ENCODE assay signal across 8 cellular contexts in genomic region chr12:110602085-110602814, GRCh38. TPM values are rescaled to one million over a fixed set of nuclear protein-coding genes. Genes with fewer than 3 reads are reported as not detected.
DNase-seq lines count a peak whose midpoint lies in the region; ATAC-seq and TF ChIP-seq lines count a peak whose summit lies in the region.
"Not testable (repeated sequence)": the region's sequence is repeated elsewhere in the genome, so short reads cannot be mapped to it uniquely, and the experiment has no call there.

No MANE protein-coding gene starts in this region.

- not testable (repeated sequence) for H3K9me3 ChIP-seq in SJCRH30 (replicated peaks); left lung

- not testable (repeated sequence) for H3K36me3 ChIP-seq in SJCRH30, left lung

- intact Hi-C loops in left lung (cut with DNase I), result loop anchor here in 1 of 2 donors (5.0 kb wide), 1 partner anchor 90 kb away; no protein-coding TSS in a partner anchor

- DNase-seq in CD1c-positive myeloid dendritic cell (ENCODE audit: extremely low spot score), result peak; percentile 79
- peak; percentile 56 for DNase-seq in H4 (ENCODE audit: low spot score)
- DNase-seq in NCI-H2029 (lab: John Stamatoyannopoulos, UW), result peak; percentile 59
- peak; percentile 43 to 72 for DNase-seq in SJCRH30
- DNase-seq in activated effector memory CD4-positive, alpha-beta T cell treated with anti-CD3 and anti-CD28 coated beads, Interleukin-2, amount 50 U/mL, for 16 hours, result peak; percentile 75
- DNase-seq in epidermal melanocyte (ENCODE audit: insufficient read length, low spot score), result peak; percentile 59
- DNase-seq in left lung, result not testable (repeated sequence)
- peak; percentile 51 for DNase-seq in stimulated activated CD4-positive, alpha-beta T cell treated with anti-CD3 and anti-CD28 coated beads, Interleukin-15, amount 100 ng/mL, for 24 hours

- not testable (repeated sequence) for H3K4me1 ChIP-seq in SJCRH30
- peaks cover 0 to 24% of the 10 kb centered on the region in 2 donors for H3K4me1 ChIP-seq in left lung

- H3K27ac ChIP-seq in SJCRH30, result not testable (repeated sequence)
- H3K27ac ChIP-seq in left lung, result peak overlapping the region in 1 of 2 donors; percentile 37

- ATAC-seq in left lung, result peak; percentile 82

- not testable (repeated sequence) for H3K4me3 ChIP-seq in SJCRH30, left lung

- peak; percentile 60 to 67 for TF ChIP-seq CTCF in left lung (IDR thresholded peaks at IDR 0.05)

- H3K27me3 ChIP-seq in SJCRH30, left lung: not testable (repeated sequence)

RNA-seq across cellular contexts. Expression of gene TCTN1, which starts 11.7 kb away (rescaled TPM):
- total RNA-seq in H4 (2014; rRNA removed; shearing (Covaris generic)), result 50.1 and 62.3 TPM in 2 replicates
- 15.1 and 15.7 TPM in 2 replicates for total RNA-seq in SJCRH30 (2014; rRNA removed; shearing (Covaris generic))
- total RNA-seq in left lung, result 10 to 100 TPM; 34.1 to 44.5 TPM

RNA-seq across cellular contexts. Expression of gene PPTC7, which starts 19.1 kb away (rescaled TPM):
- total RNA-seq in H4 (2014; rRNA removed; shearing (Covaris generic)), result 3.6 and 3.7 TPM in 2 replicates
- 6.6 and 6.9 TPM in 2 replicates for total RNA-seq in SJCRH30 (2014; rRNA removed; shearing (Covaris generic))
- total RNA-seq in left lung, result 10 to 100 TPM; 22.3 to 24.2 TPM
